In the genomic region with DNA sequence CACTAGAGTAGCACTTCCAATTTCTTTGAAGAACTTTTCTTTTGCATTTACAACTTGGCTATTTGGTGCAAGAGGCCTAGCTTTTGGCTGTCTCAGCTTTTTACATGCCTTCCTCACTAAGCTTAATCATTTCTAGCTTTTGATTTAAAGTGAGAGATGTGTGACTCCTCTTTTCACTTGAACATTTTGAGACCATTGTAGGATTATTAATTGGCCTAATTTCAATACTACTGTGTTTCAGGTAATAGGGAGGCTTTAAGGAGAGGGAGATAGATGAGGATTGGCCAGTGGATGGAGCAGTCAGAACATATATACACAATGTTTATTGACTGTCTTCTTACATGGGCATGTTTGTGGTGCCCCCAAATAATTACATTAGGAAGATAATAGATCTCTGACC, we compare ENCODE assay signal across 4 cellular contexts.
"Had no signal": no experiment of that assay in that cellular context is flagged by ENCODE, and none has a peak within 500 bp of the region (broad histone marks: within the 10 kb centered on the region; RNA-seq: fewer than 3 reads in every experiment).

No MANE protein-coding gene starts in this region.

- ATAC-seq: HepG2, K562 had no signal

- DNase-seq: IMR-90 had no signal

- H3K36me3 Mint-ChIP-seq: IgD-negative memory B cell had no signal

- H3K27ac Mint-ChIP-seq: IgD-negative memory B cell had no signal

- H3K4me3 Mint-ChIP-seq: IgD-negative memory B cell had no signal

- H3K4me1 Mint-ChIP-seq: IgD-negative memory B cell had no signal
